In the genomic region with DNA sequence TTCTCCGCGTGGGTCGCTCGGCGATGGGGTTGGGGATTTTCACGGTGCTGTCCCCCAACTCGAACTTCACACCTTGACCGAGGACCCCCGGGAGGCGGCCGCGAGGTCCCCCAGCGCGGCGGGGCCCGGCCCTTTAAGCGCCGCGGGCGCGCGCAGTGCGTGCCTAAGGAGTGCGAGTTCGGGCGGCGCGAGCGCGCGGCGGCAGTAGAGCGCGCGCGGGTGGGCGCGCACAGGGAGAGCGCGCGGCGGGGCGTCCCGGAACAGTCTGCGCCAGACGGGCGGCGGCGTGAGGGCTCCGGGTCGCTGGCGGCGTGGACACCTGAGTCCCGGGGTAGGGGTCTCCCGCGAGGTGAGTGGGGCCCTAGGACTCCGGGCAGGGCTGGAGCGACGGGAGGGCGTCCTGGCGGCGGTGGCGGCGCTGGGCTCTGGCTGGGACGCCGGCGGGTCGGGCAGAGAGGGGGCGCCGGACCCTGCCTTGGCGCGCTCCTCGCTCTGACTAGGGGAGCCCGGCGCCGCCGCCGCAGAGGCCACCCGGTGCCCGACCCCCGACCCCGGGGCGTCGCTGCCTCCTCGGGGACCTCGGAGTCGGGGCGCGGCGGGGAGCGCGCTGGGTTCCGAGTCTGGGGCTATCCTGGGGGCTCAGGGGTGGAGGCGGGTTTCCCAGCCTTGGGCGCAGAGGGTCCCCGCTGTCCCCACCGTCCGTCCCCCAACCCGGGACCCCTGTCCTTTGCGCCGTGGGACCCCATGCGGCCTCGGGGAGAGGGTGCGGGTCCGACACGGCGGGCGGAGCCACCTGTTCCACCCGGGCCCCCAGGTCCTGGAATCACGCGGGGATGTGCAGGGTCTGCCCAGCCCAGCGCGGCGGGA, we compare ENCODE assay signal across 8 cellular contexts.
DNase-seq lines count a peak whose midpoint lies in the region; ATAC-seq lines count a peak whose summit lies in the region.

A gene with protein sequence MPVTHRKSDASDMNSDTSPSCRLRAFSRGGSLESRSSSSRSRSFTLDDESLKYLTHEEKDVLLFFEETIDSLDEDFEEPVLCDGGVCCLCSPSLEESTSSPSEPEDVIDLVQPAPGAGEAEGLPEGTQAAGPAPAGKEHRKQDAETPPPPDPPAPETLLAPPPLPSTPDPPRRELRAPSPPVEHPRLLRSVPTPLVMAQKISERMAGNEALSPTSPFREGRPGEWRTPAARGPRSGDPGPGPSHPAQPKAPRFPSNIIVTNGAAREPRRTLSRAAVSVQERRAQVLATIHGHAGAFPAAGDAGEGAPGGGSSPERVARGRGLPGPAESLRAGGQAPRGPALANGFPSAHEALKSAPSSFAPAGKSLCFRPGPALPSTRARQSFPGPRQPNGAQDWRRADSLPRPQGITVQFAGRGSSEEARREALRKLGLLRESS (plus strand): TSS at position 235 of the 867 bp plus-strand sequence. CDS start 28,722 bp downstream, outside the sequence.

- ATAC-seq in HG03159 (IDR thresholded peaks at IDR 0.05; ENCODE audit: unreplicated experiment) (peak; percentile 75), HG02884 (IDR thresholded peaks at IDR 0.05; ENCODE audit: unreplicated experiment) (no peak)

- DNase-seq in EH (ENCODE audit: low read depth), result peak; percentile 54
- DNase-seq in T-helper 2 cell, result peak in 3 of 5 experiments; percentile 7 to 76 (median 7)
- peak; percentile 8 for DNase-seq in central memory CD4-positive, alpha-beta T cell
- DNase-seq in kidney tubule cell (ENCODE audit: low spot score), result peak; percentile 78
- peak; percentile 23 to 35 for DNase-seq in stimulated activated CD4-positive, alpha-beta T cell treated with anti-CD3 and anti-CD28 coated beads, Interleukin-4, amount 100 ng/mL, for 48 hours (ENCODE audit: low read depth in 2 of 2)
- DNase-seq in NCI-H187 (lab: John Stamatoyannopoulos, UW), result no peak

Comparison
In these comparisons a context has a peak if more than half of its experiments do, and no peak if none do; other contexts are left out.
1. DNase-seq: peak in EH (single experiment), T-helper 2 cell (3 of 5), central memory CD4-positive, alpha-beta T cell (single experiment), kidney tubule cell (single experiment) and stimulated activated CD4-positive, alpha-beta T cell treated with anti-CD3 and anti-CD28 coated beads, Interleukin-4, amount 100 ng/mL, for 48 hours (2 of 2); none in NCI-H187 (0 of 2).